Comparison of ENCODE assay signal across 8 cellular contexts in the genomic region with DNA sequence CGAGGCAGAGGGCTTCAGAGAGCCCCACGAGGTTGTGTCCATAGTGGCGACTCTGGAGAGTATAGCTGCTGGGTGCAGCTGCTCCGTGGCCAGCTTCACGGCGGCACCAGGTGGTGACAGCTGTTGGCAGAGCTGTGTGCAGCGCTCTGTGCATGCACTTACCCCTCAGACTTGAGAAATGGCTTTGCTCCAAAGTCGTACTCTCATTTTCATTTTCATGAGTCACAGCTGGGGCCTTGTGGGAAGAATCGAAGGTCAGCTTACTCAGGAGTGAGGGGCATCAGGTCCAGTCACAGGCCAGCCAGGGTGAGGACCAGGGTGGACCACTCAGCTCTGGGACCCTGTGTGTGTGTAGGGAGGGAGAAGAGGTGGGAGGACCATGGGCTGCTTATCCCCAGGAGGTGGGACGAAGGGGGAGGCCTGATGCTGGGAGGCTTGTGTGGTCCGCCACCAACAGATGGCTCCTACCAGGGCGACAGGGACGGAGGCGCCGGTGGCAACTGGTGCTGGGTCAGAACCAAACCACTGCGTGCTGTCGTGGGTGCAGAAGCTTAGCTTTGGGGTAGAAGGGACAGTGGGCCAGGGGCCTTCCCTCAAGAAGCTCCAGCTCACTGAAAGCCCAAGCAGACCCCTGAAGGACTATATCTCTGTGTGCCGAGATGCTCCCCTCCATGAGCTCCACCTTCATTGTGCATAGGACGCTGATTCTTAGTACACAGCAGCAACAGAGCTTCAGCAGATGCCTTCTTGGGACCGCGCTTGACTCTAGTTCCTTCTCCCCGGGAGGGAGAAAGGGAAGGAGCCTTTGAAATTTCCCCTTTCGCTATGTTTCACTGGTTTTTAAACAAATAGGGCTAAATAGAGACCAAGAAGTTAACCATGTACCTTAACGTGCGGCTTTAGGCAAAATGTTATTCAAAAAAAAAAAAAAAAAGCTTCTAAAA.
DNase-seq lines count a peak whose midpoint lies in the region; ATAC-seq and TF ChIP-seq lines count a peak whose summit lies in the region.

No MANE protein-coding gene starts in this region.

- peaks cover 54% of the 10 kb centered on the region for H3K4me1 Mint-ChIP-seq in brain
- H3K4me1 Mint-ChIP-seq in neural progenitor cell, result no peaks in the 10 kb centered on the region

- H3K9me3 Mint-ChIP-seq in brain (no peaks in the 10 kb centered on the region), neural progenitor cell (no peaks in the 10 kb centered on the region)

- peak; percentile 41 for TF ChIP-seq CTCF in GM13977 (IDR thresholded peaks at IDR 0.05; ENCODE audit: extremely low read depth, insufficient read depth, missing control alignments)
- no peak for TF ChIP-seq CTCF in brain (conservative IDR thresholded peaks at IDR 0.05)
- no peak for TF ChIP-seq CTCF in neural progenitor cell (IDR thresholded peaks at IDR 0.05)

- H3K27ac Mint-ChIP-seq in brain (peak overlapping the region in 3 of 5 experiments; percentile 69 to 90 (median 84)), neural progenitor cell (no peak overlapping the region)

- H3K4me3 Mint-ChIP-seq in brain (no peak overlapping the region), neural progenitor cell (no peak overlapping the region)

- H3K27me3 ChIP-seq in neural progenitor cell, result no peaks in the 10 kb centered on the region

- peak; percentile 58 for ATAC-seq in GM21360 (IDR thresholded peaks at IDR 0.05; ENCODE audit: unreplicated experiment)
- ATAC-seq in HG03469 (IDR thresholded peaks at IDR 0.05; ENCODE audit: unreplicated experiment), result peak; percentile 36

- no peaks in the 10 kb centered on the region for H3K9me3 ChIP-seq in neural progenitor cell (ENCODE audit: low read depth)

- peaks cover 7% of the 10 kb centered on the region for H3K79me2 ChIP-seq in neural progenitor cell (ENCODE audit: low read depth)

- no peak overlapping the region for H3K27ac ChIP-seq in neural progenitor cell

- DNase-seq in GM13977 (ENCODE audit: low spot score), result peak; percentile 45
- peak; percentile 23 for DNase-seq in renal cortical epithelial cell (ENCODE audit: low read depth)
- DNase-seq in GF-D8 (lab: John Stamatoyannopoulos, UW), result no peak
- no peak for DNase-seq in neural progenitor cell (ENCODE audit: low spot score)
- no peak for DNase-seq in COLO829 (ENCODE audit: low spot score)

- H2AFZ ChIP-seq in neural progenitor cell (replicated peaks), result no peak overlapping the region

- H3K4me2 ChIP-seq in neural progenitor cell, result no peak overlapping the region

- no peaks in the 10 kb centered on the region for H3K4me1 ChIP-seq in neural progenitor cell

- H3K9ac ChIP-seq in neural progenitor cell, result no peak overlapping the region

- no peaks in the 10 kb centered on the region for H3F3A ChIP-seq in neural progenitor cell (ENCODE audit: low read depth)

- no peaks in the 10 kb centered on the region for H4K20me1 ChIP-seq in neural progenitor cell (ENCODE audit: low read depth)

- H3K36me3 ChIP-seq in neural progenitor cell, result no peaks in the 10 kb centered on the region

- H3K27me3 Mint-ChIP-seq in brain, result no peaks in the 10 kb centered on the region
- no peaks in the 10 kb centered on the region for H3K27me3 Mint-ChIP-seq in neural progenitor cell (ENCODE audit: insufficient read depth, low read depth)

- peaks cover 6% of the 10 kb centered on the region for H3K36me3 Mint-ChIP-seq in brain
- H3K36me3 Mint-ChIP-seq in neural progenitor cell, result peaks cover 4% of the 10 kb centered on the region

- no peak overlapping the region for H3K4me3 ChIP-seq in neural progenitor cell

- in situ Hi-C loops in GM13977 (cut with MboI; ENCODE audit: low pct_unique_long_range_greater_than_20kb, low sequenced_read_pairs, unreplicated experiment), result no loop called here

Comparison
In these comparisons a context has a peak if more than half of its experiments do, and no peak if none do; other contexts are left out.
1. DNase-seq: peak in GM13977 (single experiment) and renal cortical epithelial cell (single experiment); none in GF-D8 (single experiment), neural progenitor cell (single experiment) and COLO829 (single experiment).